8 cellular contexts compared by ENCODE assay signal in the genomic region with DNA sequence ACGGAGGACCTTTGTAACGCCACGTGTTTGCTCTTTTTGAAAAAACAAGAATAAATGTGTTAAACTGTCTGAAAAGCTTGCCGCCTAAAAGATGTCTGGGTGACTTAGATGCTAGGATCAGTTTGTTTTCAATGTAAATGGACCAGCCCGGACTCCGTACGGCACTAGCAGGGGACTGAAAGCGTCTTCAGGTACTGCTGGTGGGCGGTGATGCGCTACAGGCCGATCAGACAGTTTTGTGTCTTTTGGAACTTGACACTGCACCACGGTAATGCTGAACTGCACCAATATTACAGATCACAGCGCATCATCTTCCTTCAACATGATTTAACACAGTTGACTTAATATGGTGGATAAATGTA. TPM values are rescaled to one million over a fixed set of nuclear protein-coding genes. Genes with fewer than 3 reads are reported as not detected.
DNase-seq lines count a peak whose midpoint lies in the region; ATAC-seq and TF ChIP-seq lines count a peak whose summit lies in the region.

No MANE protein-coding gene starts in this region.

- ATAC-seq in HG02938 (IDR thresholded peaks at IDR 0.05; ENCODE audit: unreplicated experiment) (peak; percentile 10), left lung (peak; percentile 9), HG02678 (IDR thresholded peaks at IDR 0.05; ENCODE audit: unreplicated experiment) (no peak)
- peak; percentile 2 for ATAC-seq in central memory CD8-positive, alpha-beta T cell (replicated peaks; ENCODE audit: extremely low read depth, poor library complexity, severe bottlenecking)

- peaks cover 16% of the 10 kb centered on the region for H3K36me3 Mint-ChIP-seq in central memory CD8-positive, alpha-beta T cell (ENCODE audit: insufficient read depth)

- intact Hi-C loops in left lung (cut with DNase I): no loop called here

- TF ChIP-seq CTCF in left lung (IDR thresholded peaks at IDR 0.05): no peak

- H3K4me1 Mint-ChIP-seq in central memory CD8-positive, alpha-beta T cell: peaks cover 23% of the 10 kb centered on the region

- H3K27me3 Mint-ChIP-seq in central memory CD8-positive, alpha-beta T cell: no peaks in the 10 kb centered on the region

- no peaks in the 10 kb centered on the region for H3K9me3 Mint-ChIP-seq in central memory CD8-positive, alpha-beta T cell

- peak overlapping the region; percentile 91 to 99 for H3K4me3 ChIP-seq in left lung

- no peaks in the 10 kb centered on the region for H3K9me3 ChIP-seq in left lung

- peaks cover 0 to 3% of the 10 kb centered on the region in 2 donors for H3K36me3 ChIP-seq in left lung

- peaks cover 8 to 40% of the 10 kb centered on the region in 2 donors for H3K4me1 ChIP-seq in left lung

- no peaks in the 10 kb centered on the region for H3K27me3 ChIP-seq in left lung

- peak; percentile 69 for DNase-seq in DMS53 (lab: John Stamatoyannopoulos, UW)
- peak; percentile 61 for DNase-seq in SK-N-DZ (ENCODE audit: low spot score)
- DNase-seq in central memory CD8-positive, alpha-beta T cell (ENCODE audit: low spot score in 2 of 2): no peak
- DNase-seq in left lung: no peak
- peak; percentile 63 for DNase-seq in stimulated activated CD8-positive, alpha-beta memory T cell treated with anti-CD3 and anti-CD28 coated beads, Interleukin-4, amount 100 ng/mL, for 48 hours
- no peak for DNase-seq in amniotic stem cell (lab: John Stamatoyannopoulos, UW)

- peak overlapping the region; percentile 90 for H3K4me3 Mint-ChIP-seq in central memory CD8-positive, alpha-beta T cell

- peak overlapping the region; percentile 90 to 92 for H3K27ac ChIP-seq in left lung

- peak overlapping the region; percentile 91 for H3K27ac Mint-ChIP-seq in central memory CD8-positive, alpha-beta T cell (ENCODE audit: low read depth)

RNA-seq across cellular contexts. Expression of a gene that starts 0.7 kb away (rescaled TPM):
- polyA plus RNA-seq in SK-N-DZ (2014; cell fraction: cytosol; rRNA removed): 54.8 and 67.5 TPM in 2 replicates
- polyA plus RNA-seq in SK-N-DZ (2014; cell fraction: nucleus; rRNA removed): 92.2 and 143 TPM in 2 replicates
- total RNA-seq in left lung: 100 to 1,000 TPM in 1 of 2 donors, 10 to 100 TPM in 1; 86.4 to 102 TPM

RNA-seq across cellular contexts. Expression of a gene that starts 27.5 kb away (rescaled TPM):
- 67.1 and 79.0 TPM in 2 replicates for polyA plus RNA-seq in SK-N-DZ (2014; cell fraction: cytosol; rRNA removed)
- polyA plus RNA-seq in SK-N-DZ (2014; cell fraction: nucleus; rRNA removed): 38.2 and 46.6 TPM in 2 replicates
- 10 to 100 TPM; 26.0 to 27.8 TPM for total RNA-seq in left lung

RNA-seq across cellular contexts. Expression of a gene that starts 27.6 kb away (rescaled TPM):
- polyA plus RNA-seq in SK-N-DZ (2014; cell fraction: cytosol; rRNA removed): not detected in 2 replicates
- not detected in 2 replicates for polyA plus RNA-seq in SK-N-DZ (2014; cell fraction: nucleus; rRNA removed)
- total RNA-seq in left lung: 10 to 100 TPM in 1 of 2 donors, under 1 TPM in 1; 0.85 to 10.3 TPM

Comparison
In these comparisons a context has a peak if more than half of its experiments do, and no peak if none do; other contexts are left out.
1. DNase-seq: peak in DMS53 (single experiment), SK-N-DZ (single experiment) and stimulated activated CD8-positive, alpha-beta memory T cell treated with anti-CD3 and anti-CD28 coated beads, Interleukin-4, amount 100 ng/mL, for 48 hours (single experiment); none in central memory CD8-positive, alpha-beta T cell (0 of 2), left lung (0 of 2) and amniotic stem cell (single experiment).